Comparison of ENCODE assay signal across 8 cellular contexts in genomic region chr19:48637449-48637947, GRCh38. TPM values are rescaled to one million over a fixed set of nuclear protein-coding genes. Genes with fewer than 3 reads are reported as not detected.
DNase-seq lines count a peak whose midpoint lies in the region; ATAC-seq lines count a peak whose summit lies in the region.

No MANE protein-coding gene starts in this region.

- H3K4me3 ChIP-seq in CD8-positive, alpha-beta memory T cell (ENCODE audit: low read length) = peak overlapping the region; percentile 97

- peak overlapping the region; percentile 88 to 100 (median 98) for H3K27ac Mint-ChIP-seq in CD8-positive, alpha-beta memory T cell

- peak overlapping the region; percentile 97 for H3K27ac ChIP-seq in CD8-positive, alpha-beta memory T cell (ENCODE audit: low read depth, low read length)

- peak overlapping the region; percentile 84 to 100 (median 98) for H3K4me3 Mint-ChIP-seq in CD8-positive, alpha-beta memory T cell

- DNase-seq in CD8-positive, alpha-beta memory T cell = peak; percentile 99 to 100 (median 100)
- peak; percentile 99 for DNase-seq in HT-29 (ENCODE audit: low spot score)
- DNase-seq in NK-92 (lab: John Stamatoyannopoulos, UW; ENCODE audit: unreplicated experiment) = peak; percentile 95
- peak; percentile 99 for DNase-seq in activated CD8-positive, alpha-beta memory T cell treated with anti-CD3 and anti-CD28 coated beads for 24 hours
- peak; percentile 99 for DNase-seq in effector CD4-positive, alpha-beta T cell
- peak; percentile 100 for DNase-seq in medulla oblongata (ENCODE audit: extremely low spot score)
- DNase-seq in stimulated activated CD4-positive, alpha-beta T cell treated with anti-CD3 and anti-CD28 coated beads, TNF-alpha, amount 100 ng/mL, for 48 hours (ENCODE audit: low read depth in 3 of 3) = peak; percentile 93 to 99 (median 97)

- peaks cover 10% of the 10 kb centered on the region for H3K36me3 ChIP-seq in CD8-positive, alpha-beta memory T cell (ENCODE audit: insufficient read depth, low read length)

- H3K27me3 Mint-ChIP-seq in CD8-positive, alpha-beta memory T cell = peaks cover 0 to 2% of the 10 kb centered on the region in 2 donors

- peaks cover 44% of the 10 kb centered on the region for H3K4me1 ChIP-seq in CD8-positive, alpha-beta memory T cell (ENCODE audit: insufficient read depth, low read length)

- CTCF ChIA-PET in CD8-positive, alpha-beta memory T cell (lab: Charles Lee) = interaction anchor here (0.7 to 2.3 kb wide), 3 partner anchors 8 to 28 kb away, joined by 3 to 14 read pairs (median 4); partner anchors contain the start of gene CA11

- POLR2A ChIA-PET in CD8-positive, alpha-beta memory T cell (lab: Charles Lee) = interaction anchor here (0.5 to 2.7 kb wide), 8 partner anchors 8 to 388 kb away, joined by 3 to 23 read pairs (median 4); partner anchors contain the start of genes CA11, RPL18 and SPHK2

- no peaks in the 10 kb centered on the region for H3K9me3 ChIP-seq in CD8-positive, alpha-beta memory T cell (ENCODE audit: low read length)

- peak; percentile 65 for ATAC-seq in GM21360 (IDR thresholded peaks at IDR 0.05; ENCODE audit: unreplicated experiment)

- H3K27me3 ChIP-seq in CD8-positive, alpha-beta memory T cell (ENCODE audit: insufficient read depth, low read length, poor library complexity, severe bottlenecking) = no peaks in the 10 kb centered on the region

- H3K4me1 Mint-ChIP-seq in CD8-positive, alpha-beta memory T cell = peaks cover 35 to 67% (median 42%) of the 10 kb centered on the region in 3 donors

- peaks cover 0 to 2% (median 0%) of the 10 kb centered on the region in 5 donors for H3K9me3 Mint-ChIP-seq in CD8-positive, alpha-beta memory T cell

- peaks cover 0 to 28% (median 0%) of the 10 kb centered on the region in 3 donors for H3K36me3 Mint-ChIP-seq in CD8-positive, alpha-beta memory T cell

RNA-seq across cellular contexts. Expression of gene DBP, which starts 0.3 kb away (rescaled TPM):
- total RNA-seq in CD8-positive, alpha-beta memory T cell = 10 to 100 TPM; 10.9 to 12.1 TPM
- polyA plus RNA-seq in CD8-positive, alpha-beta memory T cell = 84.1 TPM
- 19.4 and 27.9 TPM in 2 replicates for total RNA-seq in HT-29 (2014; rRNA removed; shearing (Covaris generic))

RNA-seq across cellular contexts. Expression of gene CA11, which starts 8.5 kb away (rescaled TPM):
- total RNA-seq in CD8-positive, alpha-beta memory T cell = 10 to 100 TPM; 12.7 to 13.0 TPM
- 8.3 TPM for polyA plus RNA-seq in CD8-positive, alpha-beta memory T cell
- 1.4 and 4.7 TPM in 2 replicates for total RNA-seq in HT-29 (2014; rRNA removed; shearing (Covaris generic))

RNA-seq across cellular contexts. Expression of gene SPHK2, which starts 18.2 kb away (rescaled TPM):
- 10 to 100 TPM; 37.5 to 38.5 TPM for total RNA-seq in CD8-positive, alpha-beta memory T cell
- polyA plus RNA-seq in CD8-positive, alpha-beta memory T cell = 10.2 TPM
- total RNA-seq in HT-29 (2014; rRNA removed; shearing (Covaris generic)) = 114 and 115 TPM in 2 replicates

RNA-seq across cellular contexts. Expression of gene RPL18, which starts 18.5 kb away (rescaled TPM):
- 1,000 to 10,000 TPM; 1,778 to 1,810 TPM for total RNA-seq in CD8-positive, alpha-beta memory T cell
- polyA plus RNA-seq in CD8-positive, alpha-beta memory T cell = 1,821 TPM
- total RNA-seq in HT-29 (2014; rRNA removed; shearing (Covaris generic)) = 6,271 and 6,382 TPM in 2 replicates

RNA-seq across cellular contexts. Expression of gene FAM83E, which starts 22.6 kb away (rescaled TPM):
- 1 to 10 TPM; 3.7 to 5.4 TPM for total RNA-seq in CD8-positive, alpha-beta memory T cell
- not detected for polyA plus RNA-seq in CD8-positive, alpha-beta memory T cell
- total RNA-seq in HT-29 (2014; rRNA removed; shearing (Covaris generic)) = 15.9 and 18.5 TPM in 2 replicates

Comparison
In these comparisons a context has a peak if more than half of its experiments do, and no peak if none do; other contexts are left out.
1. Peak in every context shown above with its lines: DNase-seq, ATAC-seq, H3K4me3 ChIP-seq and H3K27ac ChIP-seq.